Comparison of ENCODE assay signal across 15 cellular contexts in the genomic region with DNA sequence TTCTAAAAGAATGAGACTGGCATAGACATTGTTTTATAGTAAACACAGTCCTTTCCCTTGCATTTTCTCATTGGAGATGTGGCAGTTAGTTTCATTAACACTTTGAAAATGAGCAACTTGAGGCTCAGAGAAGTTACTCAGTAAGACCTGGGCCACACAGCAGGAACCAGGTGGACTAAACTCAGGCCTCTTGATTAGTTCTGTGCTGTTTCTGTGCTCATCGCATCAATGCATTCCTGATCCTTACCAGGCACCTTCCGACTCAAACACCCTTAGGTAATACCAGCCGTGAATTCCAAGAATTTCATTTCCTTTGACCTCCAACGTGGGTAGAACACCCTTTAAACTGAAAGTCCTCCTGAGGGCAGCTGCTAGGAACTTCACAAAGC.
A peak's percentile ranks its signal among the peaks of the same experiment; 100 is the strongest.
DNase-seq lines count a peak whose midpoint lies in the region; ATAC-seq and TF ChIP-seq lines count a peak whose summit lies in the region.
"Had no signal": no experiment of that assay in that cellular context is flagged by ENCODE, and none has a peak within 500 bp of the region (broad histone marks: within the 10 kb centered on the region; RNA-seq: fewer than 3 reads in every experiment).

No MANE protein-coding gene starts in this region.

- intact Hi-C loops in heart right ventricle (cut with DNase I), result no loop called here
- intact Hi-C loops in cardiac septum (cut with DNase I), result no loop called here
- intact Hi-C loops in body of pancreas (cut with DNase I), result no loop called here

- peaks cover 3% of the 10 kb centered on the region for H3K36me3 Mint-ChIP-seq in T-helper 17 cell (ENCODE audit: low read depth)
- peaks cover 44% of the 10 kb centered on the region for H3K36me3 Mint-ChIP-seq in stimulated activated memory B cell treated with anti-CD40 and anti-IgM and Interleukin-4, amounts not matched to agents 10 μg/mL and 1 μg/mL and 100 μg/mL, for 72 hours

- peaks cover 40% of the 10 kb centered on the region for H3K4me1 Mint-ChIP-seq in T-helper 17 cell
- H3K4me1 Mint-ChIP-seq in stimulated activated memory B cell treated with anti-CD40 and anti-IgM and Interleukin-4, amounts not matched to agents 10 μg/mL and 1 μg/mL and 100 μg/mL, for 72 hours, result peaks cover 31% of the 10 kb centered on the region

- H3K36me3 ChIP-seq in heart right ventricle (peaks cover 0 to 83% (median 10%) of the 10 kb centered on the region in 9 donors), body of pancreas (replicated peaks in 1 of 2; ENCODE audit: insufficient read depth in 1 of 2, low read depth in 2 of 2) (peaks cover 0 to 3% of the 10 kb centered on the region in 2 donors)
- peaks cover 32% of the 10 kb centered on the region for H3K36me3 ChIP-seq in effector memory CD4-positive, alpha-beta T cell (ENCODE audit: control insufficient read depth, insufficient read depth, low read length)

- H3K4me1 ChIP-seq in heart right ventricle, result peaks cover 0 to 33% (median 23%) of the 10 kb centered on the region in 9 donors
- H3K4me1 ChIP-seq in effector memory CD4-positive, alpha-beta T cell (ENCODE audit: control insufficient read depth, insufficient read depth, low read length, poor library complexity, severe bottlenecking), result peaks cover 14% of the 10 kb centered on the region
- no peaks in the 10 kb centered on the region for H3K4me1 ChIP-seq in body of pancreas
- H3K4me1 ChIP-seq: pancreas had no signal

- TF ChIP-seq CTCF in heart right ventricle (IDR thresholded peaks at IDR 0.05) (no peak), body of pancreas (IDR thresholded peaks at IDR 0.05) (no peak)

- ATAC-seq in heart right ventricle, result no peak
- no peak for ATAC-seq in T-helper 17 cell
- ATAC-seq in stimulated activated memory B cell treated with anti-CD40 and anti-IgM and Interleukin-4, amounts not matched to agents 10 μg/mL and 1 μg/mL and 100 μg/mL, for 72 hours, result no peak
- ATAC-seq in HG03095 (IDR thresholded peaks at IDR 0.05; ENCODE audit: unreplicated experiment), result no peak
- ATAC-seq in HG02759 (IDR thresholded peaks at IDR 0.05; ENCODE audit: unreplicated experiment), result no peak
- ATAC-seq in body of pancreas, result no peak
- ATAC-seq: esophagus mucosa had no signal

- H3K4me3 Mint-ChIP-seq in T-helper 17 cell, result peak overlapping the region; percentile 89
- H3K4me3 Mint-ChIP-seq in stimulated activated memory B cell treated with anti-CD40 and anti-IgM and Interleukin-4, amounts not matched to agents 10 μg/mL and 1 μg/mL and 100 μg/mL, for 72 hours, result no peak overlapping the region

- H3K27me3 ChIP-seq in heart right ventricle, result no peaks in the 10 kb centered on the region
- no peaks in the 10 kb centered on the region for H3K27me3 ChIP-seq in effector memory CD4-positive, alpha-beta T cell (replicated peaks; ENCODE audit: control insufficient read depth, insufficient read depth, low read length, poor library complexity, severe bottlenecking)
- no peaks in the 10 kb centered on the region for H3K27me3 ChIP-seq in body of pancreas
- H3K27me3 ChIP-seq: pancreas had no signal

- peak overlapping the region; percentile 97 for H3K27ac Mint-ChIP-seq in T-helper 17 cell
- H3K27ac Mint-ChIP-seq in stimulated activated memory B cell treated with anti-CD40 and anti-IgM and Interleukin-4, amounts not matched to agents 10 μg/mL and 1 μg/mL and 100 μg/mL, for 72 hours, result peak overlapping the region; percentile 88

- 82 to 85% methylated on average over 4 of the region's 4 CpGs for WGBS in heart right ventricle, 2 donors
- 93 to 97% methylated on average over 4 of the region's 4 CpGs for WGBS in body of pancreas, 2 donors

- H3K4me3 ChIP-seq in heart right ventricle (no peak overlapping the region), body of pancreas (no peak overlapping the region)
- no peak overlapping the region for H3K4me3 ChIP-seq in effector memory CD4-positive, alpha-beta T cell (ENCODE audit: insufficient read depth, low read depth, low read length, poor library complexity, severe bottlenecking)
- H3K4me3 ChIP-seq: pancreas had no signal

- DNase-seq in heart right ventricle (no peak), cardiac septum (ENCODE audit: low spot score) (no peak), T-helper 17 cell (no peak), body of pancreas (no peak)
- no peak for DNase-seq in effector memory CD4-positive, alpha-beta T cell
- DNase-seq: activated CD8-positive, alpha-beta memory T cell treated with anti-CD3 and anti-CD28 coated beads, Interleukin-2, amount 50 U/mL, for 48 hours; DMS 273 treated with DMSO at 0.1 percent for 48 hours; HCEC 1CT; NCI-H1930; NCI-H510A; pancreas had no signal

- no peaks in the 10 kb centered on the region for H3K27me3 Mint-ChIP-seq in T-helper 17 cell
- H3K27me3 Mint-ChIP-seq in stimulated activated memory B cell treated with anti-CD40 and anti-IgM and Interleukin-4, amounts not matched to agents 10 μg/mL and 1 μg/mL and 100 μg/mL, for 72 hours, result no peaks in the 10 kb centered on the region

- TF ChIP-seq POLR2A in body of pancreas (IDR thresholded peaks at IDR 0.05), result no peak

- H3K9me3 ChIP-seq in heart right ventricle (no peaks in the 10 kb centered on the region), T-helper 17 cell (ENCODE audit: control insufficient read depth, low read length, poor library complexity, severe bottlenecking) (no peaks in the 10 kb centered on the region), body of pancreas (no peaks in the 10 kb centered on the region)
- no peaks in the 10 kb centered on the region for H3K9me3 ChIP-seq in effector memory CD4-positive, alpha-beta T cell (ENCODE audit: control insufficient read depth, low read length)
- H3K9me3 ChIP-seq: pancreas had no signal

- H3K27ac ChIP-seq in heart right ventricle, result peak overlapping the region in 7 of 10 donors; percentile 11 to 64 (median 42)
- H3K27ac ChIP-seq in effector memory CD4-positive, alpha-beta T cell (ENCODE audit: insufficient read depth, low read length, poor library complexity, severe bottlenecking), result peak overlapping the region; percentile 65
- no peak overlapping the region for H3K27ac ChIP-seq in body of pancreas

- H3K9me3 Mint-ChIP-seq in stimulated activated memory B cell treated with anti-CD40 and anti-IgM and Interleukin-4, amounts not matched to agents 10 μg/mL and 1 μg/mL and 100 μg/mL, for 72 hours, result peaks cover 5% of the 10 kb centered on the region

Comparison
In these comparisons a context has a peak if more than half of its experiments do, and no peak if none do; other contexts are left out.
1. H3K27ac ChIP-seq: peak in heart right ventricle (7 of 10) and effector memory CD4-positive, alpha-beta T cell (single experiment); none in body of pancreas (0 of 4).